8 cellular contexts compared by ENCODE assay signal in genomic region chr7:100271716-100272537, GRCh38. TPM values are rescaled to one million over a fixed set of nuclear protein-coding genes. Genes with fewer than 3 reads are reported as not detected.
DNase-seq lines count a peak whose midpoint lies in the region; ATAC-seq and TF ChIP-seq lines count a peak whose summit lies in the region.

No MANE protein-coding gene starts in this region.

- no peaks in the 10 kb centered on the region for H3K9me3 ChIP-seq in upper lobe of right lung

- intact Hi-C loops in left cardiac atrium (cut with DNase I) = no loop called here
- intact Hi-C loops in posterior vena cava (cut with DNase I) = no loop called here
- intact Hi-C loops in upper lobe of right lung (cut with DNase I) = no loop called here

- no peaks in the 10 kb centered on the region for H3K27me3 ChIP-seq in upper lobe of right lung

- H3K4me1 ChIP-seq in upper lobe of right lung = no peaks in the 10 kb centered on the region

- no peaks in the 10 kb centered on the region for H3K36me3 ChIP-seq in upper lobe of right lung

- H3K4me3 ChIP-seq in GM12875 (ENCODE audit: low read depth, low read length) = peak overlapping the region; percentile 65
- peak overlapping the region; percentile 67 for H3K4me3 ChIP-seq in upper lobe of right lung

- DNase-seq in NCI-H1417 (lab: John Stamatoyannopoulos, UW) (peak; percentile 98), SW480 (ENCODE audit: low spot score) (peak; percentile 98), amniotic epithelial cell (ENCODE audit: low read depth) (peak; percentile 92), left cardiac atrium (peak; percentile 99), posterior vena cava (ENCODE audit: low spot score) (peak; percentile 100), upper lobe of right lung (peak; percentile 99)

- ATAC-seq in HG02759 (IDR thresholded peaks at IDR 0.05; ENCODE audit: unreplicated experiment) (peak; percentile 95), left cardiac atrium (peak; percentile 92 to 95), upper lobe of right lung (peak; percentile 95)

- no peak overlapping the region for H3K27ac ChIP-seq in upper lobe of right lung

- TF ChIP-seq CTCF in GM12875 (IDR thresholded peaks at IDR 0.05; ENCODE audit: borderline replicate concordance, insufficient read depth, low read depth, low read length) (peak; percentile 36; the same call in 1 of the 2 replicates), upper lobe of right lung (IDR thresholded peaks at IDR 0.05) (peak; percentile 35)

RNA-seq across cellular contexts. Expression of gene SPDYE3, which starts 35.6 kb away (rescaled TPM):
- total RNA-seq in left cardiac atrium (not detected), posterior vena cava (not detected), upper lobe of right lung (not detected)

RNA-seq across cellular contexts. Expression of gene PVRIG, which starts 52.2 kb away (rescaled TPM):
- under 1 TPM in 1 of 2 donors, not detected in 1; 0.94 TPM for total RNA-seq in left cardiac atrium
- under 1 TPM; 0.42 to 0.67 TPM for total RNA-seq in posterior vena cava
- 1.4 TPM for total RNA-seq in upper lobe of right lung
